20 cellular contexts compared by ENCODE assay signal in the genomic region with DNA sequence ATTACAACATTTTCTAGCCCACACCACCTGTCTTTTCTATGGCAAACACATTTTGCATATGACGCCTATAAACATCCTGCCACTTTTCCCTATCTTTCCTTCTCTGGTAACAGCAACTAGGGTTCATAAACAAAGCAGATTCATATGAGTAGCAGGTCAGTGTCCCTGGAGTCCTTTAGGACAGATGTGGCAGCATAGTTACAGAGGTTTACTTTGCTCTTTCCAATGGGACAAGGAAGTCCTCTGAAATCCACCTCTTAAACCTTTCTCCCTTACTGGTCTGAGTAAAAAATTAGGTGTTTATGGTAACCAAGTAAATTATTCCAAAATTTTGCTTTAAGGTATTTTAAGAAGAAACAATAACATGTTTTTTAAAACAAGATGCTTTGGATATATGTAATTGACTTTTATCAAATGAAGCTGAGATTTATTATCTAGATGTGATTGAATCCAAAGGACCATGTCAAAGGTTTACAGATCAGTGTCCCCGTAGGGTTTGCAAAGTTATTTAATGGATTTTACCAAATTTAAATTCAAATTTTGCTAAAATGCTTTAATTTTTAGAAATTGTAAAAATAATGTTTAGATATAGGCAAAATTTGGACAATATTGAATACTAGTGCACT.
"Had no signal": no experiment of that assay in that cellular context is flagged by ENCODE, and none has a peak within 500 bp of the region (broad histone marks: within the 10 kb centered on the region; RNA-seq: fewer than 3 reads in every experiment).

No MANE protein-coding gene starts in this region.

- H3K4me1 Mint-ChIP-seq: naive B cell; nephron; stimulated activated naive B cell treated with anti-CD40 and anti-IgM and Interleukin-4, amounts not matched to agents 10 μg/mL and 1 μg/mL and 100 μg/mL, for 72 hours; stimulated activated naive CD8-positive, alpha-beta T cell treated with anti-CD3 and anti-CD28 coated beads, Interleukin-15, amount 100 ng/mL, for 72 hours had no signal

- H3K27ac Mint-ChIP-seq: naive B cell; nephron; stimulated activated naive B cell treated with anti-CD40 and anti-IgM and Interleukin-4, amounts not matched to agents 10 μg/mL and 1 μg/mL and 100 μg/mL, for 72 hours; stimulated activated naive CD8-positive, alpha-beta T cell treated with anti-CD3 and anti-CD28 coated beads, Interleukin-15, amount 100 ng/mL, for 72 hours had no signal

- H3K27me3 ChIP-seq: left lung, sigmoid colon, transverse colon had no signal

- H3K9me3 ChIP-seq: left lung, psoas muscle, sigmoid colon, thoracic aorta, transverse colon had no signal

- H3K4me3 ChIP-seq: coronary artery, left lung, lung, psoas muscle, sigmoid colon, skin epidermis, thoracic aorta, transverse colon had no signal

- H3K4me1 ChIP-seq: left lung, psoas muscle, transverse colon had no signal

- H3K27ac ChIP-seq: coronary artery, left lung, parathyroid adenoma, psoas muscle, skin epidermis, thoracic aorta, transverse colon had no signal

- DNase-seq: effector CD4-positive, alpha-beta T cell; left lung; mesendoderm; naive B cell; psoas muscle; retina; sigmoid colon; stimulated activated CD4-positive, alpha-beta T cell treated with anti-CD3 and anti-CD28 coated beads, Interleukin-2, amount 100 ng/mL, for 24 hours; stimulated activated CD4-positive, alpha-beta T cell treated with anti-CD3 and anti-CD28 coated beads, Interleukin-4, amount 100 ng/mL, for 4 hours; stimulated activated naive B cell treated with anti-CD40 and anti-IgM and Interleukin-4, amounts not matched to agents 10 μg/mL and 1 μg/mL and 100 μg/mL, for 72 hours; stimulated activated naive CD8-positive, alpha-beta T cell treated with anti-CD3 and anti-CD28 coated beads, Interleukin-15, amount 100 ng/mL, for 72 hours; substantia nigra; transverse colon had no signal

- ATAC-seq: esophagus mucosa; left lung; psoas muscle; stimulated activated naive B cell treated with anti-CD40 and anti-IgM and Interleukin-4, amounts not matched to agents 10 μg/mL and 1 μg/mL and 100 μg/mL, for 72 hours; stimulated activated naive CD8-positive, alpha-beta T cell treated with anti-CD3 and anti-CD28 coated beads, Interleukin-15, amount 100 ng/mL, for 72 hours had no signal

- H3K27me3 Mint-ChIP-seq: naive B cell; stimulated activated naive B cell treated with anti-CD40 and anti-IgM and Interleukin-4, amounts not matched to agents 10 μg/mL and 1 μg/mL and 100 μg/mL, for 72 hours; stimulated activated naive CD8-positive, alpha-beta T cell treated with anti-CD3 and anti-CD28 coated beads, Interleukin-15, amount 100 ng/mL, for 72 hours had no signal

- H3K9me3 Mint-ChIP-seq: naive B cell; nephron; stimulated activated naive B cell treated with anti-CD40 and anti-IgM and Interleukin-4, amounts not matched to agents 10 μg/mL and 1 μg/mL and 100 μg/mL, for 72 hours; stimulated activated naive CD8-positive, alpha-beta T cell treated with anti-CD3 and anti-CD28 coated beads, Interleukin-15, amount 100 ng/mL, for 72 hours had no signal

- H3K9ac ChIP-seq: parathyroid adenoma had no signal

- H3K4me3 Mint-ChIP-seq: naive B cell; nephron; stimulated activated naive B cell treated with anti-CD40 and anti-IgM and Interleukin-4, amounts not matched to agents 10 μg/mL and 1 μg/mL and 100 μg/mL, for 72 hours; stimulated activated naive CD8-positive, alpha-beta T cell treated with anti-CD3 and anti-CD28 coated beads, Interleukin-15, amount 100 ng/mL, for 72 hours had no signal
